13 cellular contexts compared by ENCODE assay signal in genomic region chr3:16112910-16113504, GRCh38.
DNase-seq lines count a peak whose midpoint lies in the region; ATAC-seq, FAIRE-seq and TF ChIP-seq lines count a peak whose summit lies in the region.
"Had no signal": no experiment of that assay in that cellular context is flagged by ENCODE, and none has a peak within 500 bp of the region (broad histone marks: within the 10 kb centered on the region; RNA-seq: fewer than 3 reads in every experiment).

No MANE protein-coding gene starts in this region.

- no peaks in the 10 kb centered on the region for H3K79me2 ChIP-seq in keratinocyte (ENCODE audit: control insufficient read depth, insufficient read depth, low read length)

- no peak overlapping the region for H3K27ac ChIP-seq in keratinocyte (ENCODE audit: control insufficient read depth, insufficient read depth, low read length)

- no peaks in the 10 kb centered on the region for H3K4me1 ChIP-seq in keratinocyte (ENCODE audit: control insufficient read depth, extremely low read depth, insufficient read depth, low read length)

- no peaks in the 10 kb centered on the region for H3K36me3 ChIP-seq in keratinocyte (ENCODE audit: control insufficient read depth in 2 of 2, extremely low read depth in 1 of 2, insufficient read depth in 2 of 2, low read length in 2 of 2)

- DNase-seq in Right ventricle myocardium inferior (ENCODE audit: missing footprints) (no peak), cardiac septum (ENCODE audit: low spot score) (no peak), dedifferentiated amniotic fluid mesenchymal stem cell (ENCODE audit: extremely low spot score) (peak; percentile 31), keratinocyte (ENCODE audit: low read depth, low spot score) (no peak), T-helper 1 cell (no peak), D721Med (ENCODE audit: insufficient read length, low spot score) (no peak)
- DNase-seq in activated CD4-positive, alpha-beta T cell treated with anti-CD3 and anti-CD28 coated beads, Interleukin-2, amount 50 U/mL, for 1 hour, result no peak
- DNase-seq: activated CD4-positive, alpha-beta T cell treated with anti-CD3 and anti-CD28 coated beads for 36 hours; central memory CD4-positive, alpha-beta T cell; small intestine had no signal

- H3K4me2 ChIP-seq in keratinocyte (ENCODE audit: control insufficient read depth, extremely low read depth, insufficient read depth, low read depth, low read length), result no peak overlapping the region

- intact Hi-C loops in Right ventricle myocardium inferior (cut with DNase I), result loop anchor here (5.0 kb wide), 2 partner anchors 39 to 61 kb away; no protein-coding TSS in a partner anchor
- intact Hi-C loops in cardiac septum (cut with DNase I), result no loop called here

- no peaks in the 10 kb centered on the region for H3K9me1 ChIP-seq in keratinocyte (ENCODE audit: control insufficient read depth, extremely low read depth, insufficient read depth, low read length)

- ATAC-seq in Right ventricle myocardium inferior (peak; percentile 50), GM19397 (IDR thresholded peaks at IDR 0.05; ENCODE audit: unreplicated experiment) (no peak)
- ATAC-seq: activated CD4-positive, alpha-beta T cell treated with anti-CD3 and anti-CD28 coated beads for 36 hours; esophagus mucosa; GM12878 had no signal

- FAIRE-seq in keratinocyte (lab: Jason Lieb, UNC) (peak; percentile 68), D721Med (lab: Jason Lieb, UNC) (no peak)
- FAIRE-seq: GM12878, small intestine had no signal

- no peaks in the 10 kb centered on the region for H3K9me3 ChIP-seq in keratinocyte (ENCODE audit: control insufficient read depth, low read depth, low read length)

- H2AFZ ChIP-seq in keratinocyte (ENCODE audit: control insufficient read depth, low read length), result no peak overlapping the region

- TF ChIP-seq CTCF in keratinocyte (optimal IDR thresholded peaks at IDR 0.05 in 1 of 3, IDR thresholded peaks at IDR 0.05 in 1 of 3, conservative IDR thresholded peaks at IDR 0.05 in 1 of 3; ENCODE audit: extremely low read depth in 1 of 3, insufficient read depth in 2 of 3, low read length in 3 of 3), result no peak
- no peak for TF ChIP-seq CTCF in D721Med (IDR thresholded peaks at IDR 0.05; ENCODE audit: insufficient read depth, missing control alignments)

- dilution Hi-C loops in keratinocyte (cut with MboI; ENCODE audit: extremely low pct_ligation_motif_present, low sequenced_read_pairs), result no loop called here

- no peaks in the 10 kb centered on the region for H4K20me1 ChIP-seq in keratinocyte (ENCODE audit: control insufficient read depth, extremely low read depth, insufficient read depth, low read length)

- H3K4me3 ChIP-seq in keratinocyte (ENCODE audit: control insufficient read depth in 2 of 3, extremely low read depth in 1 of 3, insufficient read depth in 2 of 3, low read depth in 1 of 3, low read length in 3 of 3), result no peak overlapping the region
- H3K4me3 ChIP-seq: GM12878 had no signal

- no peaks in the 10 kb centered on the region for H3K27me3 ChIP-seq in keratinocyte (ENCODE audit: control insufficient read depth, extremely low read depth, insufficient read depth, low read length)

- no peak overlapping the region for H3K9ac ChIP-seq in keratinocyte (ENCODE audit: control insufficient read depth, extremely low read depth, insufficient read depth, low read length)
